ENCODE assay signal across 1 cellular context in genomic region chr19:45368737-45369340, GRCh38.
TF ChIP-seq lines count a peak whose summit lies in the region.

No MANE protein-coding gene starts in this region.

TF ChIP-seq in GM12878, 131 proteins besides CTCF, POLR2A, EP300 and RAD21:
- TF ChIP-seq MLLT1 (IDR thresholded peaks at IDR 0.05) (peak; percentile 65), ZNF592 (IDR thresholded peaks at IDR 0.05) (no peak)
